1 cellular context compared by ENCODE assay signal in the genomic region with DNA sequence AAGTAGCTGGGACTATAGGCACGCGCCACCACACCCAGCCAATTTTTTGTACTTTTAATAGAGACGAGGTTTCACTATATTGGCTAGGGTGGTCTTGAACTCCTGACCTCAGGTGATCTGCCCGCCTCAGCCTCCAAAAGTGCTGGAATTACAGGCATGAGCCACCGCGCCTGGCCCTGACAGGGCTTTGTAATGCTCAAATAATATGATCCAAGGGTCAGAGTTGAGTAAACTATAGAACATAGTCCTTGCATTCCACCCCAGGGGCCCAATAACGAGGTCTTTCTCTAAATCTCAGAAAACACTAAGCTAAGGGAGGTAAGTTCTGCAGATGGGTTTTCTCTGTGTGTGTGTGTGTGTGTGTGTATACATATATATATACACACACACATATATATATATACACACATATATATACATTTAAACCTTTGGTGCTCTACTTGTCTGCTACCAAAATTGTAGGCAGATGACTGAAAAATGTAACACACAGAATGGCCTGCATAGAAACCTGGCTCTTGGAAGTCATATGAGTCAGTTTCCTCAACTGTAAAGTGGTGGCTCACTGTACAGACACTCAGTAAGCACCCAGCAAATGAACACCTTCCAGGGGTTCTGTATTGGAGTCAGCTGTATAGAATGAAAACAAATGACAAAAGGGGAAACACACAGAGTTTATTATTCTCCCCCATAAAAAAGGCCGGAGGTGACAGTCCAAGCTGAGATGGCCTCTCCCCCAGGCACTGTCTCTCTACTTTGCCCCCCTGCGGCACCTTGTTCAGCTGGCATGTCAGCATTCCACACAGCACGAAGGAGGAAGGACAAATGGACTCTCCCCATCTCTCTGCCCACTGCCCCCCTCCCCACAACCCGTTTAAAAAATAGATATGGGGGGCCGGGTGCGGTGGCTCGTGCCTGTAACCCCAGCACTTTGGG.
TF ChIP-seq lines count a peak whose summit lies in the region.

No MANE protein-coding gene starts in this region.

TF ChIP-seq in HepG2, 621 proteins besides CTCF, POLR2A, EP300 and RAD21 (continued from another document and continues in another):
- TF ChIP-seq, protein P1, sequence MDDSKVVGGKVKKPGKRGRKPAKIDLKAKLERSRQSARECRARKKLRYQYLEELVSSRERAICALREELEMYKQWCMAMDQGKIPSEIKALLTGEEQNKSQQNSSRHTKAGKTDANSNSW (CRISPR knock-in tag; IDR thresholded peaks at IDR 0.05; ENCODE audit: borderline replicate concordance), result no peak
- TF ChIP-seq, protein P2, sequence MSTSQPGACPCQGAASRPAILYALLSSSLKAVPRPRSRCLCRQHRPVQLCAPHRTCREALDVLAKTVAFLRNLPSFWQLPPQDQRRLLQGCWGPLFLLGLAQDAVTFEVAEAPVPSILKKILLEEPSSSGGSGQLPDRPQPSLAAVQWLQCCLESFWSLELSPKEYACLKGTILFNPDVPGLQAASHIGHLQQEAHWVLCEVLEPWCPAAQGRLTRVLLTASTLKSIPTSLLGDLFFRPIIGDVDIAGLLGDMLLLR (CRISPR knock-in tag; IDR thresholded peaks at IDR 0.05), result no peak
- TF ChIP-seq, protein P3, sequence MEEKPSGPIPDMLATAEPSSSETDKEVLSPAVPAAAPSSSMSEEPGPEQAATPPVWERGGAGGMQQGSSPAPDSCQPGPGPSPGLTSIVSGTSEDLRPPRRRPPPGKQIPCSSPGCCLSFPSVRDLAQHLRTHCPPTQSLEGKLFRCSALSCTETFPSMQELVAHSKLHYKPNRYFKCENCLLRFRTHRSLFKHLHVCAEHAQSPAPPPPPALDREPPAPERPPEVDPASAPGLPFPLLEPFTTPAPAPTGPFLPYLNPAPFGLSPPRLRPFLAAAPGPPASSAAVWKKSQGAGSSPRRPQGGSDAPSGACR (CRISPR knock-in tag; IDR thresholded peaks at IDR 0.05), result 0 out of 2 replicates have a peak, but pooled peaks have one; percentile 52
- no peak for TF ChIP-seq ZNF878 (CRISPR knock-in tag; IDR thresholded peaks at IDR 0.05)
- TF ChIP-seq NR2F2 (IDR thresholded peaks at IDR 0.05; ENCODE audit: borderline replicate concordance, low read depth), result peak; percentile 72; the same call in 1 of the 2 replicates
- TF ChIP-seq ZNF720 (CRISPR knock-in tag; IDR thresholded peaks at IDR 0.05), result no peak
- TF ChIP-seq, protein P4, sequence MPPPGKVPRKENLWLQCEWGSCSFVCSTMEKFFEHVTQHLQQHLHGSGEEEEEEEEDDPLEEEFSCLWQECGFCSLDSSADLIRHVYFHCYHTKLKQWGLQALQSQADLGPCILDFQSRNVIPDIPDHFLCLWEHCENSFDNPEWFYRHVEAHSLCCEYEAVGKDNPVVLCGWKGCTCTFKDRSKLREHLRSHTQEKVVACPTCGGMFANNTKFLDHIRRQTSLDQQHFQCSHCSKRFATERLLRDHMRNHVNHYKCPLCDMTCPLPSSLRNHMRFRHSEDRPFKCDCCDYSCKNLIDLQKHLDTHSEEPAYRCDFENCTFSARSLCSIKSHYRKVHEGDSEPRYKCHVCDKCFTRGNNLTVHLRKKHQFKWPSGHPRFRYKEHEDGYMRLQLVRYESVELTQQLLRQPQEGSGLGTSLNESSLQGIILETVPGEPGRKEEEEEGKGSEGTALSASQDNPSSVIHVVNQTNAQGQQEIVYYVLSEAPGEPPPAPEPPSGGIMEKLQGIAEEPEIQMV (CRISPR knock-in tag; IDR thresholded peaks at IDR 0.05; ENCODE audit: low read depth), result no peak
- TF ChIP-seq EHMT2 (IDR thresholded peaks at IDR 0.05; ENCODE audit: borderline replicate concordance, low read depth, low read length), result no peak
- no peak for TF ChIP-seq MBD4 (IDR thresholded peaks at IDR 0.05; ENCODE audit: borderline replicate concordance, low read length)
- TF ChIP-seq, protein P5, sequence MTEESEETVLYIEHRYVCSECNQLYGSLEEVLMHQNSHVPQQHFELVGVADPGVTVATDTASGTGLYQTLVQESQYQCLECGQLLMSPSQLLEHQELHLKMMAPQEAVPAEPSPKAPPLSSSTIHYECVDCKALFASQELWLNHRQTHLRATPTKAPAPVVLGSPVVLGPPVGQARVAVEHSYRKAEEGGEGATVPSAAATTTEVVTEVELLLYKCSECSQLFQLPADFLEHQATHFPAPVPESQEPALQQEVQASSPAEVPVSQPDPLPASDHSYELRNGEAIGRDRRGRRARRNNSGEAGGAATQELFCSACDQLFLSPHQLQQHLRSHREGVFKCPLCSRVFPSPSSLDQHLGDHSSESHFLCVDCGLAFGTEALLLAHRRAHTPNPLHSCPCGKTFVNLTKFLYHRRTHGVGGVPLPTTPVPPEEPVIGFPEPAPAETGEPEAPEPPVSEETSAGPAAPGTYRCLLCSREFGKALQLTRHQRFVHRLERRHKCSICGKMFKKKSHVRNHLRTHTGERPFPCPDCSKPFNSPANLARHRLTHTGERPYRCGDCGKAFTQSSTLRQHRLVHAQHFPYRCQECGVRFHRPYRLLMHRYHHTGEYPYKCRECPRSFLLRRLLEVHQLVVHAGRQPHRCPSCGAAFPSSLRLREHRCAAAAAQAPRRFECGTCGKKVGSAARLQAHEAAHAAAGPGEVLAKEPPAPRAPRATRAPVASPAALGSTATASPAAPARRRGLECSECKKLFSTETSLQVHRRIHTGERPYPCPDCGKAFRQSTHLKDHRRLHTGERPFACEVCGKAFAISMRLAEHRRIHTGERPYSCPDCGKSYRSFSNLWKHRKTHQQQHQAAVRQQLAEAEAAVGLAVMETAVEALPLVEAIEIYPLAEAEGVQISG (CRISPR knock-in tag; IDR thresholded peaks at IDR 0.05), result 0 out of 2 replicates have a peak, but pooled peaks have one; percentile 54
- TF ChIP-seq HOXA3 (CRISPR knock-in tag; IDR thresholded peaks at IDR 0.05), result peak; percentile 44; the same call in 1 of the 2 replicates
- TF ChIP-seq ZNF446 (CRISPR knock-in tag; IDR thresholded peaks at IDR 0.05), result no peak
- TF ChIP-seq MIXL1 (CRISPR knock-in tag; IDR thresholded peaks at IDR 0.05), result peak; percentile 84; the same call in 1 of the 2 replicates
- 0 out of 2 replicates have a peak, but pooled peaks have one; percentile 25 for TF ChIP-seq MEIS1 (CRISPR knock-in tag; IDR thresholded peaks at IDR 0.05; ENCODE audit: borderline replicate concordance)
- TF ChIP-seq, protein P6, sequence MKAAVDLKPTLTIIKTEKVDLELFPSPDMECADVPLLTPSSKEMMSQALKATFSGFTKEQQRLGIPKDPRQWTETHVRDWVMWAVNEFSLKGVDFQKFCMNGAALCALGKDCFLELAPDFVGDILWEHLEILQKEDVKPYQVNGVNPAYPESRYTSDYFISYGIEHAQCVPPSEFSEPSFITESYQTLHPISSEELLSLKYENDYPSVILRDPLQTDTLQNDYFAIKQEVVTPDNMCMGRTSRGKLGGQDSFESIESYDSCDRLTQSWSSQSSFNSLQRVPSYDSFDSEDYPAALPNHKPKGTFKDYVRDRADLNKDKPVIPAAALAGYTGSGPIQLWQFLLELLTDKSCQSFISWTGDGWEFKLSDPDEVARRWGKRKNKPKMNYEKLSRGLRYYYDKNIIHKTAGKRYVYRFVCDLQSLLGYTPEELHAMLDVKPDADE (CRISPR knock-in tag; IDR thresholded peaks at IDR 0.05), result no peak
- TF ChIP-seq JDP2 (CRISPR knock-in tag; IDR thresholded peaks at IDR 0.05; ENCODE audit: borderline replicate concordance), result no peak; the same call in 1 of the 2 replicates
- TF ChIP-seq, protein P7, sequence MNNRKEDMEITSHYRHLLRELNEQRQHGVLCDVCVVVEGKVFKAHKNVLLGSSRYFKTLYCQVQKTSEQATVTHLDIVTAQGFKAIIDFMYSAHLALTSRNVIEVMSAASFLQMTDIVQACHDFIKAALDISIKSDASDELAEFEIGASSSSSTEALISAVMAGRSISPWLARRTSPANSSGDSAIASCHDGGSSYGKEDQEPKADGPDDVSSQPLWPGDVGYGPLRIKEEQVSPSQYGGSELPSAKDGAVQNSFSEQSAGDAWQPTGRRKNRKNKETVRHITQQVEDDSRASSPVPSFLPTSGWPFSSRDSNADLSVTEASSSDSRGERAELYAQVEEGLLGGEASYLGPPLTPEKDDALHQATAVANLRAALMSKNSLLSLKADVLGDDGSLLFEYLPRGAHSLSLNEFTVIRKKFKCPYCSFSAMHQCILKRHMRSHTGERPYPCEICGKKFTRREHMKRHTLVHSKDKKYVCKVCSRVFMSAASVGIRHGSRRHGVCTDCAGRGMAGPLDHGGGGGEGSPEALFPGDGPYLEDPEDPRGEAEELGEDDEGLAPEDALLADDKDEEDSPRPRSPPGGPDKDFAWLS (CRISPR knock-in tag; IDR thresholded peaks at IDR 0.05; ENCODE audit: borderline replicate concordance), result no peak
- no peak for TF ChIP-seq SNRNP70 (IDR thresholded peaks at IDR 0.05; ENCODE audit: low read depth, low read length)
- TF ChIP-seq, protein P8, sequence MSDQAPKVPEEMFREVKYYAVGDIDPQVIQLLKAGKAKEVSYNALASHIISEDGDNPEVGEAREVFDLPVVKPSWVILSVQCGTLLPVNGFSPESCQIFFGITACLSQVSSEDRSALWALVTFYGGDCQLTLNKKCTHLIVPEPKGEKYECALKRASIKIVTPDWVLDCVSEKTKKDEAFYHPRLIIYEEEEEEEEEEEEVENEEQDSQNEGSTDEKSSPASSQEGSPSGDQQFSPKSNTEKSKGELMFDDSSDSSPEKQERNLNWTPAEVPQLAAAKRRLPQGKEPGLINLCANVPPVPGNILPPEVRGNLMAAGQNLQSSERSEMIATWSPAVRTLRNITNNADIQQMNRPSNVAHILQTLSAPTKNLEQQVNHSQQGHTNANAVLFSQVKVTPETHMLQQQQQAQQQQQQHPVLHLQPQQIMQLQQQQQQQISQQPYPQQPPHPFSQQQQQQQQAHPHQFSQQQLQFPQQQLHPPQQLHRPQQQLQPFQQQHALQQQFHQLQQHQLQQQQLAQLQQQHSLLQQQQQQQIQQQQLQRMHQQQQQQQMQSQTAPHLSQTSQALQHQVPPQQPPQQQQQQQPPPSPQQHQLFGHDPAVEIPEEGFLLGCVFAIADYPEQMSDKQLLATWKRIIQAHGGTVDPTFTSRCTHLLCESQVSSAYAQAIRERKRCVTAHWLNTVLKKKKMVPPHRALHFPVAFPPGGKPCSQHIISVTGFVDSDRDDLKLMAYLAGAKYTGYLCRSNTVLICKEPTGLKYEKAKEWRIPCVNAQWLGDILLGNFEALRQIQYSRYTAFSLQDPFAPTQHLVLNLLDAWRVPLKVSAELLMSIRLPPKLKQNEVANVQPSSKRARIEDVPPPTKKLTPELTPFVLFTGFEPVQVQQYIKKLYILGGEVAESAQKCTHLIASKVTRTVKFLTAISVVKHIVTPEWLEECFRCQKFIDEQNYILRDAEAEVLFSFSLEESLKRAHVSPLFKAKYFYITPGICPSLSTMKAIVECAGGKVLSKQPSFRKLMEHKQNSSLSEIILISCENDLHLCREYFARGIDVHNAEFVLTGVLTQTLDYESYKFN (CRISPR knock-in tag; conservative IDR thresholded peaks at IDR 0.05), result peak; percentile 93
- TF ChIP-seq ZBTB42 (CRISPR knock-in tag; IDR thresholded peaks at IDR 0.05), result no peak
- no peak for TF ChIP-seq ZNF382 (CRISPR knock-in tag; IDR thresholded peaks at IDR 0.05; ENCODE audit: borderline replicate concordance)
- no peak for TF ChIP-seq ZNF496 (CRISPR knock-in tag; IDR thresholded peaks at IDR 0.05; ENCODE audit: insufficient replicate concordance)
- TF ChIP-seq, protein P9, sequence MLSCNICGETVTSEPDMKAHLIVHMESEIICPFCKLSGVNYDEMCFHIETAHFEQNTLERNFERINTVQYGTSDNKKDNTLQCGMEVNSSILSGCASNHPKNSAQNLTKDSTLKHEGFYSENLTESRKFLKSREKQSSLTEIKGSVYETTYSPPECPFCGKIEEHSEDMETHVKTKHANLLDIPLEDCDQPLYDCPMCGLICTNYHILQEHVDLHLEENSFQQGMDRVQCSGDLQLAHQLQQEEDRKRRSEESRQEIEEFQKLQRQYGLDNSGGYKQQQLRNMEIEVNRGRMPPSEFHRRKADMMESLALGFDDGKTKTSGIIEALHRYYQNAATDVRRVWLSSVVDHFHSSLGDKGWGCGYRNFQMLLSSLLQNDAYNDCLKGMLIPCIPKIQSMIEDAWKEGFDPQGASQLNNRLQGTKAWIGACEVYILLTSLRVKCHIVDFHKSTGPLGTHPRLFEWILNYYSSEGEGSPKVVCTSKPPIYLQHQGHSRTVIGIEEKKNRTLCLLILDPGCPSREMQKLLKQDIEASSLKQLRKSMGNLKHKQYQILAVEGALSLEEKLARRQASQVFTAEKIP (CRISPR knock-in tag; IDR thresholded peaks at IDR 0.05; ENCODE audit: borderline replicate concordance), result no peak
- no peak for TF ChIP-seq ZNF138 (CRISPR knock-in tag; IDR thresholded peaks at IDR 0.05; ENCODE audit: low read depth)
- TF ChIP-seq NR2F6 (IDR thresholded peaks at IDR 0.05), result peak; percentile 83
- TF ChIP-seq NR2F6 (CRISPR knock-in tag; IDR thresholded peaks at IDR 0.05), result peak; percentile 92
- 0 out of 2 replicates have a peak, but pooled peaks have one; percentile 33 for TF ChIP-seq CBFB (CRISPR knock-in tag; IDR thresholded peaks at IDR 0.05)
- TF ChIP-seq, protein P10, sequence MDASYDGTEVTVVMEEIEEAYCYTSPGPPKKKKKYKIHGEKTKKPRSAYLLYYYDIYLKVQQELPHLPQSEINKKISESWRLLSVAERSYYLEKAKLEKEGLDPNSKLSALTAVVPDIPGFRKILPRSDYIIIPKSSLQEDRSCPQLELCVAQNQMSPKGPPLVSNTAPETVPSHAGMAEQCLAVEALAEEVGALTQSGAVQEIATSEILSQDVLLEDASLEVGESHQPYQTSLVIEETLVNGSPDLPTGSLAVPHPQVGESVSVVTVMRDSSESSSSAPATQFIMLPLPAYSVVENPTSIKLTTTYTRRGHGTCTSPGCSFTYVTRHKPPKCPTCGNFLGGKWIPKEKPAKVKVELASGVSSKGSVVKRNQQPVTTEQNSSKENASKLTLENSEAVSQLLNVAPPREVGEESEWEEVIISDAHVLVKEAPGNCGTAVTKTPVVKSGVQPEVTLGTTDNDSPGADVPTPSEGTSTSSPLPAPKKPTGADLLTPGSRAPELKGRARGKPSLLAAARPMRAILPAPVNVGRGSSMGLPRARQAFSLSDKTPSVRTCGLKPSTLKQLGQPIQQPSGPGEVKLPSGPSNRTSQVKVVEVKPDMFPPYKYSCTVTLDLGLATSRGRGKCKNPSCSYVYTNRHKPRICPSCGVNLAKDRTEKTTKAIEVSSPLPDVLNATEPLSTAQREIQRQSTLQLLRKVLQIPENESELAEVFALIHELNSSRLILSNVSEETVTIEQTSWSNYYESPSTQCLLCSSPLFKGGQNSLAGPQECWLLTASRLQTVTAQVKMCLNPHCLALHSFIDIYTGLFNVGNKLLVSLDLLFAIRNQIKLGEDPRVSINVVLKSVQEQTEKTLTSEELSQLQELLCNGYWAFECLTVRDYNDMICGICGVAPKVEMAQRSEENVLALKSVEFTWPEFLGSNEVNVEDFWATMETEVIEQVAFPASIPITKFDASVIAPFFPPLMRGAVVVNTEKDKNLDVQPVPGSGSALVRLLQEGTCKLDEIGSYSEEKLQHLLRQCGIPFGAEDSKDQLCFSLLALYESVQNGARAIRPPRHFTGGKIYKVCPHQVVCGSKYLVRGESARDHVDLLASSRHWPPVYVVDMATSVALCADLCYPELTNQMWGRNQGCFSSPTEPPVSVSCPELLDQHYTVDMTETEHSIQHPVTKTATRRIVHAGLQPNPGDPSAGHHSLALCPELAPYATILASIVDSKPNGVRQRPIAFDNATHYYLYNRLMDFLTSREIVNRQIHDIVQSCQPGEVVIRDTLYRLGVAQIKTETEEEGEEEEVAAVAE (CRISPR knock-in tag; IDR thresholded peaks at IDR 0.05; ENCODE audit: borderline replicate concordance), result 0 out of 2 replicates have a peak, but pooled peaks have one; percentile 12
- TF ChIP-seq SALL1 (CRISPR knock-in tag; IDR thresholded peaks at IDR 0.05), result peak; percentile 97
- TF ChIP-seq TBP (CRISPR knock-in tag; IDR thresholded peaks at IDR 0.05), result no peak
- TF ChIP-seq FOXK1 (CRISPR knock-in tag; IDR thresholded peaks at IDR 0.05; ENCODE audit: borderline replicate concordance, low read depth), result no peak
- no peak for TF ChIP-seq BORCS8-MEF2B (CRISPR knock-in tag; IDR thresholded peaks at IDR 0.05)
- no peak for TF ChIP-seq ZNF33B (CRISPR knock-in tag; IDR thresholded peaks at IDR 0.05)
- TF ChIP-seq NCOA2 (CRISPR knock-in tag; IDR thresholded peaks at IDR 0.05), result peak; percentile 79
- no peak for TF ChIP-seq RELA (CRISPR knock-in tag; IDR thresholded peaks at IDR 0.05)
- no peak for TF ChIP-seq ZNF136 (CRISPR knock-in tag; IDR thresholded peaks at IDR 0.05; ENCODE audit: low read depth)
- TF ChIP-seq ZNF460 (CRISPR knock-in tag; IDR thresholded peaks at IDR 0.05; ENCODE audit: borderline replicate concordance), result no peak; the same call in 1 of the 2 replicates
